8 cellular contexts compared by ENCODE assay signal in the genomic region with DNA sequence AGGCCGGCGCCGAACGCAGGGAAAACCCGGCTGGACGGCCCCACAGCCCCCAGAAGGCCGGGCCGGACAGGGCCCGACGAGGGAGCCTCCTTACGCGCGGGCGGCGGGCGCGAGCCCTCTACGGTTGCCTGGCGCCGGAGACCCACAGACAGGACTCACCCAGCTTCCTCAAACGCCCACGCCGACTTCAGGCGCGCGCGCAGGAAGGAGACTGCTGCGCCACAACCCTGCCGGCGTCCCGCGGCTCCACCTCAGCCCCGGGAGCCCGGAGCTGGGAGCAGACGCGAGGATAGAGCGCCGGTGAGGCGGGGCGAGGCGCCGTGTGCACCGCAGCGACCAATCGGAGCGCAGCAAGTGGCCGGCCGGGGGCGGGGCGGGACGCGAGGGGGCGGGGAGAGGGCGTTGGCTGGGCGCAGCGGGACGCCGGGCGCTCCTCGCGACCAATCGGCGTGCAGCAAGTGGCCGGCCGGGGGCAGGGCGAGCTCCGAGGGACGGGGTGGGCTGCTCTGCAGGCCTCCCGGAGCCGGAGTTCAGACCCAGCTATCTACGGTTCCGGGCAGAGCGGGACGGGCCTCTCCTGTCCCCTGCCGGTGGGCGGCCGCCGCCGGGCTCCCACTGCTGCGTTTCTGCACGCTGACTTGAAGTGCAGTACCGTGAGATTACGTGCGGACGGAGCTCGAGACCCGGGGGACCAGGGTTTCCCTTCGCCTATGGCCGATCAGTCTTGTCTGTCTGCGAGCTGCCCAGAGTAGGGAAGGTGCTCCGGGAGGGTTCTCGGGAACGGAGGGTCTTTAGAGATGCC. TPM values are rescaled to one million over a fixed set of nuclear protein-coding genes. Genes with fewer than 3 reads are reported as not detected.
A peak's percentile ranks its signal among the peaks of the same experiment; 100 is the strongest.
DNase-seq lines count a peak whose midpoint lies in the region; ATAC-seq and TF ChIP-seq lines count a peak whose summit lies in the region.

TMEM50B (minus strand) TSS at position 296 of the 802 bp plus-strand sequence. CDS start 11,089 bp downstream, outside the sequence.

- H3K27me3 Mint-ChIP-seq in activated CD4-positive, alpha-beta T cell treated with anti-CD3 and anti-CD28 coated beads for 36 hours, result no peaks in the 10 kb centered on the region

- H3K4me3 ChIP-seq in BE2C (ENCODE audit: low read depth, low read length), result peak within 1 kb of the TSS; percentile 86
- peak within 1 kb of the TSS; percentile 86 for H3K4me3 ChIP-seq in choroid plexus epithelial cell (ENCODE audit: low read depth, low read length)

- no peaks in the 10 kb centered on the region for H3K4me1 ChIP-seq in BE2C

- CTCF ChIA-PET in activated CD4-positive, alpha-beta T cell treated with anti-CD3 and anti-CD28 coated beads for 36 hours (lab: Charles Lee), result interaction anchor here (0.7 to 2.9 kb wide), 13 partner anchors 9 to 155 kb away, joined by 3 to 17 read pairs (median 4); partner anchors contain the start of genes DNAJC28, DONSON, IFNAR1 and SON

- no peaks in the 10 kb centered on the region for H3K9me3 Mint-ChIP-seq in activated CD4-positive, alpha-beta T cell treated with anti-CD3 and anti-CD28 coated beads for 36 hours (ENCODE audit: low read depth)

- TF ChIP-seq CTCF in BE2C (IDR thresholded peaks at IDR 0.05; ENCODE audit: low read depth, low read length) (peak; percentile 42), choroid plexus epithelial cell (conservative IDR thresholded peaks at IDR 0.05; ENCODE audit: low read depth, low read length) (peak; percentile 44)

- peak within 1 kb of the TSS; percentile 85 for H3K27ac ChIP-seq in layer of hippocampus (ENCODE audit: low read depth, low read length)

- intact Hi-C loops in activated CD4-positive, alpha-beta T cell treated with anti-CD3 and anti-CD28 coated beads for 36 hours (cut with DNase I, micrococcal nuclease), result loop anchor here (1.0 to 5.0 kb wide), 12 partner anchors 11 to 1088 kb away; partner anchors contain the start of genes DNAJC28 (in 2 of the 2), GART (in 2 of the 2), CRYZL1 (in 1 of the 2) and DONSON (in 1 of the 2)

- POLR2A ChIA-PET in activated CD4-positive, alpha-beta T cell treated with anti-CD3 and anti-CD28 coated beads for 36 hours (lab: Charles Lee), result interaction anchor here (0.6 to 2.6 kb wide), 11 partner anchors 11 to 708 kb away, joined by 3 to 43 read pairs (median 5); partner anchors contain the start of genes DNAJC28, DONSON, IFNAR1 and PAXBP1

- peak within 1 kb of the TSS; percentile 88 for H3K27ac Mint-ChIP-seq in activated CD4-positive, alpha-beta T cell treated with anti-CD3 and anti-CD28 coated beads for 36 hours

- peak; percentile 98 for DNase-seq in BE2C
- DNase-seq in GM19238 (ENCODE audit: insufficient read length, low spot score), result peak; percentile 90
- peak; percentile 91 for DNase-seq in NCI-H510A treated with DMSO at 0.1 percent for 48 hours (lab: John Stamatoyannopoulos, UW)
- DNase-seq in activated CD4-positive, alpha-beta T cell treated with anti-CD3 and anti-CD28 coated beads for 36 hours, result peak; percentile 99
- peak; percentile 97 for DNase-seq in choroid plexus epithelial cell (ENCODE audit: low read depth)
- peak; percentile 94 to 98 for DNase-seq in stimulated activated CD4-positive, alpha-beta T cell treated with anti-CD3 and anti-CD28 coated beads, Interleukin-1b, Interleukin-23, amount 100 ng/mL, for 4 hours (ENCODE audit: low read depth in 2 of 2)

- no peaks in the 10 kb centered on the region for H3K27me3 ChIP-seq in BE2C
- no peaks in the 10 kb centered on the region for H3K27me3 ChIP-seq in layer of hippocampus (ENCODE audit: control insufficient read depth, insufficient read depth, low read length)

- peak; percentile 88 for ATAC-seq in HG03442 (IDR thresholded peaks at IDR 0.05; ENCODE audit: unreplicated experiment)
- ATAC-seq in activated CD4-positive, alpha-beta T cell treated with anti-CD3 and anti-CD28 coated beads for 36 hours, result peak; percentile 97

- H3K4me1 Mint-ChIP-seq in activated CD4-positive, alpha-beta T cell treated with anti-CD3 and anti-CD28 coated beads for 36 hours, result peaks cover 17% of the 10 kb centered on the region

- peaks cover 2% of the 10 kb centered on the region for H3K36me3 Mint-ChIP-seq in activated CD4-positive, alpha-beta T cell treated with anti-CD3 and anti-CD28 coated beads for 36 hours (ENCODE audit: low read depth)

- peak within 1 kb of the TSS; percentile 83 for H3K4me3 Mint-ChIP-seq in activated CD4-positive, alpha-beta T cell treated with anti-CD3 and anti-CD28 coated beads for 36 hours

- no peaks in the 10 kb centered on the region for H3K9me3 ChIP-seq in BE2C

- no peaks in the 10 kb centered on the region for H3K36me3 ChIP-seq in BE2C

RNA-seq across cellular contexts. Expression of gene TMEM50B, which starts in this region (rescaled TPM):
- 12.6 TPM for polyA plus RNA-seq in BE2C (2012; ENCODE audit: insufficient read depth, insufficient read length, low read depth)
- total RNA-seq in activated CD4-positive, alpha-beta T cell treated with anti-CD3 and anti-CD28 coated beads for 36 hours, result 10 to 100 TPM; 13.6 to 15.2 TPM

Comparison
In these comparisons a context has a peak if more than half of its experiments do, and no peak if none do; other contexts are left out.
1. Peak in every context shown above with its lines: DNase-seq, ATAC-seq, H3K4me3 ChIP-seq and H3K27ac ChIP-seq.